ENCODE assay signal across 8 cellular contexts in genomic region chr17:41811549-41812175, GRCh38. TPM values are rescaled to one million over a fixed set of nuclear protein-coding genes. Genes with fewer than 3 reads are reported as not detected.
DNase-seq lines count a peak whose midpoint lies in the region; ATAC-seq and TF ChIP-seq lines count a peak whose summit lies in the region.

TSS of gene P3H4 (minus strand) at chr17:41811949. CDS start at chr17:41811915, 34 bp downstream.

- peak within 1 kb of the TSS; percentile 93 for H4K91ac ChIP-seq in neuronal stem cell (ENCODE audit: low read depth, low read length, poor library complexity)

- H3K27ac Mint-ChIP-seq in activated naive CD4-positive, alpha-beta T cell treated with anti-CD3 and anti-CD28 coated beads for 36 hours: no peak within 1 kb of the TSS

- H3K4me3 Mint-ChIP-seq in activated naive CD4-positive, alpha-beta T cell treated with anti-CD3 and anti-CD28 coated beads for 36 hours: peak within 1 kb of the TSS; percentile 75

- H4K8ac ChIP-seq in neuronal stem cell (ENCODE audit: low read depth, low read length): peak within 1 kb of the TSS; percentile 25

- peak within 1 kb of the TSS; percentile 100 for H3K18ac ChIP-seq in neuronal stem cell (ENCODE audit: low read length)

- H3K9me3 ChIP-seq in Karpas-422 (ENCODE audit: low read length): no peaks in the 10 kb centered on the region
- no peaks in the 10 kb centered on the region for H3K9me3 ChIP-seq in gastroesophageal sphincter
- H3K9me3 ChIP-seq in neuronal stem cell (replicated peaks in 1 of 2; ENCODE audit: control insufficient read depth in 2 of 2, insufficient read depth in 1 of 2, low read depth in 1 of 2, low read length in 2 of 2): peaks cover 2 to 4% of the 10 kb centered on the region in 2 donors

- H3K4ac ChIP-seq in neuronal stem cell (ENCODE audit: low read length): peak within 1 kb of the TSS; percentile 79

- intact Hi-C loops in activated naive CD4-positive, alpha-beta T cell treated with anti-CD3 and anti-CD28 coated beads for 36 hours (cut with micrococcal nuclease): loop anchor here (2.0 to 5.0 kb wide), 2 partner anchors 53 to 124 kb away; partner anchors contain the start of genes EIF1 and KLHL11

- DNase-seq in AML-193 (lab: John Stamatoyannopoulos, UW) (peak; percentile 78 to 85), Karpas-422 (peak; percentile 64), SK-MEL-5 (ENCODE audit: low read depth, low spot score) (peak; percentile 68), neuronal stem cell (ENCODE audit: low spot score) (peak; percentile 80), stromal cell of bone marrow (ENCODE audit: low read depth) (peak; percentile 63)
- peak; percentile 76 for DNase-seq in activated naive CD4-positive, alpha-beta T cell treated with anti-CD3 and anti-CD28 coated beads for 36 hours

- H2AK5ac ChIP-seq in neuronal stem cell (ENCODE audit: low read depth, low read length): peak within 1 kb of the TSS; percentile 94

- no peak for TF ChIP-seq POLR2A in gastroesophageal sphincter (IDR thresholded peaks at IDR 0.05)

- H2AFZ ChIP-seq in Karpas-422 (ENCODE audit: low read length): peak within 1 kb of the TSS; percentile 60; the same call in 1 of the 2 replicates
- H2AFZ ChIP-seq in neuronal stem cell (ENCODE audit: low read length): peak within 1 kb of the TSS; percentile 88

- peak within 1 kb of the TSS; percentile 87 for H2BK15ac ChIP-seq in neuronal stem cell (ENCODE audit: low read length)

- no peaks in the 10 kb centered on the region for H4K20me1 ChIP-seq in Karpas-422 (ENCODE audit: insufficient read depth, low read depth, low read length)

- in situ Hi-C loops in SK-MEL-5 (cut with HindIII; ENCODE audit: low pct_unique_long_range_greater_than_20kb, low sequenced_read_pairs): no loop called here

- no peaks in the 10 kb centered on the region for H3K36me3 Mint-ChIP-seq in activated naive CD4-positive, alpha-beta T cell treated with anti-CD3 and anti-CD28 coated beads for 36 hours (ENCODE audit: low read depth)

- CTCF ChIA-PET in activated naive CD4-positive, alpha-beta T cell treated with anti-CD3 and anti-CD28 coated beads for 36 hours (lab: Charles Lee): interaction anchor here (0.6 to 2.9 kb wide), 10 partner anchors 9 to 117 kb away, joined by 3 to 21 read pairs (median 4); partner anchors contain the start of gene KLHL11

- H3K36me3 ChIP-seq in Karpas-422 (ENCODE audit: insufficient read depth, low read length) (no peaks in the 10 kb centered on the region), gastroesophageal sphincter (peaks cover 0 to 22% of the 10 kb centered on the region in 2 donors), neuronal stem cell (replicated peaks in 1 of 2; ENCODE audit: control insufficient read depth in 2 of 2, insufficient read depth in 2 of 2, low read length in 2 of 2) (peaks cover 15 to 40% of the 10 kb centered on the region in 2 donors)

- H3K79me1 ChIP-seq in neuronal stem cell (ENCODE audit: low read depth, low read length): peaks cover 18% of the 10 kb centered on the region

- peak in 3 of 4 experiments; percentile 73 to 88 (median 75) for TF ChIP-seq CTCF in gastroesophageal sphincter (IDR thresholded peaks at IDR 0.05)

- peak within 1 kb of the TSS; percentile 3 for H2BK12ac ChIP-seq in neuronal stem cell (ENCODE audit: low read length)

- peak within 1 kb of the TSS; percentile 90 for H3K14ac ChIP-seq in neuronal stem cell (ENCODE audit: low read length)

- peak within 1 kb of the TSS; percentile 96 for H3K23ac ChIP-seq in neuronal stem cell (ENCODE audit: low read depth, low read length, poor library complexity)

- peak within 1 kb of the TSS; percentile 84 for H2BK120ac ChIP-seq in neuronal stem cell (ENCODE audit: low read depth, low read length)

- no peaks in the 10 kb centered on the region for H3K9me3 Mint-ChIP-seq in activated naive CD4-positive, alpha-beta T cell treated with anti-CD3 and anti-CD28 coated beads for 36 hours

- peak within 1 kb of the TSS; percentile 41 for H3K9ac ChIP-seq in Karpas-422 (ENCODE audit: low read length)
- peak within 1 kb of the TSS; percentile 95 for H3K9ac ChIP-seq in neuronal stem cell (ENCODE audit: low read depth, low read length, poor library complexity)

- H3K27ac ChIP-seq in Karpas-422 (ENCODE audit: low read length) (no peak within 1 kb of the TSS), gastroesophageal sphincter (peak within 1 kb of the TSS in 3 of 4 donors; percentile 74 to 85 (median 82)), neuronal stem cell (replicated peaks; ENCODE audit: low read length) (peak within 1 kb of the TSS; percentile 89)

- no CpG with 5 or more reads among the region's 84 CpGs for WGBS in gastroesophageal sphincter (ENCODE audit: low coverage in 1 of 2), 2 donors
- WGBS in neuronal stem cell (ENCODE audit: extremely low coverage in 2 of 2, insufficient read length in 2 of 2, insufficient replicate concordance in 1 of 2), 2 donors: no CpG with 5 or more reads among the region's 84 CpGs

- H3K27me3 ChIP-seq in Karpas-422 (ENCODE audit: low read length): no peaks in the 10 kb centered on the region
- H3K27me3 ChIP-seq in gastroesophageal sphincter: no peaks in the 10 kb centered on the region
- H3K27me3 ChIP-seq in neuronal stem cell (ENCODE audit: control insufficient read depth in 3 of 3, insufficient read depth in 3 of 3, low read depth in 1 of 3, low read length in 3 of 3): no peaks in the 10 kb centered on the region

- ATAC-seq in GM19397 (IDR thresholded peaks at IDR 0.05; ENCODE audit: unreplicated experiment) (peak; percentile 65), gastroesophageal sphincter (peak; percentile 92)

- peaks cover 12% of the 10 kb centered on the region for H3K4me1 ChIP-seq in Karpas-422 (ENCODE audit: low read length)
- peaks cover 0 to 53% (median 16%) of the 10 kb centered on the region in 3 donors for H3K4me1 ChIP-seq in gastroesophageal sphincter
- peaks cover 12 to 16% of the 10 kb centered on the region in 2 donors for H3K4me1 ChIP-seq in neuronal stem cell (ENCODE audit: control insufficient read depth in 2 of 2, insufficient read depth in 1 of 2, low read depth in 1 of 2, low read length in 2 of 2)

- no peaks in the 10 kb centered on the region for H3K9me2 ChIP-seq in Karpas-422 (replicated peaks; ENCODE audit: insufficient read depth, low read length)

- no peaks in the 10 kb centered on the region for H3K79me2 ChIP-seq in Karpas-422 (ENCODE audit: low read length)

- peak within 1 kb of the TSS; percentile 71 for H3K4me2 ChIP-seq in Karpas-422 (ENCODE audit: low read depth, low read length, poor library complexity, severe bottlenecking)
- H3K4me2 ChIP-seq in neuronal stem cell (ENCODE audit: insufficient read depth, low read length, poor library complexity, severe bottlenecking): peak within 1 kb of the TSS; percentile 99

- H3K4me3 ChIP-seq in Karpas-422 (ENCODE audit: low read length): peak within 1 kb of the TSS; percentile 47; the same call in 1 of the 2 replicates
- peak within 1 kb of the TSS; percentile 35 to 60 for H3K4me3 ChIP-seq in gastroesophageal sphincter
- H3K4me3 ChIP-seq in neuronal stem cell (ENCODE audit: low read length in 2 of 2): peak within 1 kb of the TSS; percentile 59 to 90

- TF ChIP-seq EP300 in gastroesophageal sphincter (IDR thresholded peaks at IDR 0.05): no peak

- peak within 1 kb of the TSS; percentile 99 for H2BK5ac ChIP-seq in neuronal stem cell (ENCODE audit: low read length)

- H3K4me1 Mint-ChIP-seq in activated naive CD4-positive, alpha-beta T cell treated with anti-CD3 and anti-CD28 coated beads for 36 hours (ENCODE audit: low read depth): peaks cover 18% of the 10 kb centered on the region

- H3K27me3 Mint-ChIP-seq in activated naive CD4-positive, alpha-beta T cell treated with anti-CD3 and anti-CD28 coated beads for 36 hours (ENCODE audit: low read depth): peaks cover 10% of the 10 kb centered on the region

RNA-seq across cellular contexts. Expression of gene P3H4, which starts in this region (rescaled TPM):
- 0.61 TPM in 1 of 2 replicates, not detected in the other for total RNA-seq in Karpas-422 (2014; rRNA removed; shearing (Covaris generic); ENCODE audit: low replicate concordance)
- 29.9 and 31.2 TPM in 2 replicates for total RNA-seq in SK-MEL-5 (2014; rRNA removed; shearing (Covaris generic))
- 90.4 and 108 TPM in 2 replicates for polyA plus RNA-seq in SK-MEL-5 (2015; cell fraction: cytosol; rRNA removed)
- polyA plus RNA-seq in SK-MEL-5 (2015; cell fraction: nucleus; rRNA removed): 18.6 and 19.0 TPM in 2 replicates
- total RNA-seq in activated naive CD4-positive, alpha-beta T cell treated with anti-CD3 and anti-CD28 coated beads for 36 hours: 1 to 10 TPM; 1.2 to 1.5 TPM
- 10 to 100 TPM in 3 of 4 donors, 1 to 10 TPM in 1; 8.3 to 20.9 (median 19.1) TPM for total RNA-seq in gastroesophageal sphincter
- 36.9 TPM for polyA plus RNA-seq in neuronal stem cell (2013, experiment 1 of 2)
- polyA plus RNA-seq in neuronal stem cell (2013, experiment 2 of 2): 37.5 TPM

Comparison
In these comparisons a context has a peak if more than half of its experiments do, and no peak if none do; other contexts are left out.
1. Peak in DNase-seq, H3K4me3 ChIP-seq, H3K9ac ChIP-seq and H3K4me2 ChIP-seq in Karpas-422; RNA of the gene not detected or under 1 TPM.